14 cellular contexts compared by ENCODE assay signal in the genomic region with DNA sequence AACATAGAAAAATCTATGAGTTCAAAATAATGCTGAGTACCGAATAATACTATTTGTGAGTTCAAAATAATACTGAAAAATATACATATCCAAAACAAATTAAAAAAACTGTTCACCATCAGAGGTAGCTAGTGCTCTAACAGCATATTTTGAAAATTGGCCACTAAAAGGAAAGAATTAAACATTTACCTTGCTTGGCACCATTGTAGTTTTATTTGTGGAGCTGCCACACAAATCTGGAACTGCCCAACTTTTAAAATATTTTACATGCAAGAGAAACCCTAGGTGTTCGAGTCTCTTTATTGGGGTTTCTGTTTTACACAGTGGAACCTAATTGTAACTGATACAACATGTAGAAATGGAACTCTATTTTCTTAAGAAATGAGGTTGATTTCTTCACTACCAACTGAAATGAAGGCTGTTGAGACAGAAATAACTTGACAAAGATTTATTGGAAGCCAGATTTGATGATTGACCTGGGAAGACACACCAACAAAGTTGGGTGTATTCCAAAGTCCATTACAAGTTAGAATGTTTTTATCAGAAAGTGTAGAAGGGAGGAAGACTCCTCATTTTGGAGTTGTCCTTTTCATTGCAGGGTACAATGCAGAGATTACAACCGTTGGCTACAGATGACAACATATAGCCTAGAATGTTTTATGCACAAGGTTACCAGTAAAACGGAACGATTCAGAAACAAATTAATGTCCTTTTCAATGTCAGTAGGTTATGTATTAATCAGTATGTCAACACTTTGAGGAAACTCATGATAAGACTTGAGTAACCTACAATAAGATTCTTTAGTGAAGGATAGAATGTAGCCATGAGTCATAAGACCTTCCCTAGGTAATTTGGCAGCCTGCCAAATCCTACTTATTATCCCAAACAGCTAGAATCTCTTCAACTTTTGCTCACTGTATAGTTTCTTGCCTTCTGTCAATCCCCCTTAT.
A peak's percentile ranks its signal among the peaks of the same experiment; 100 is the strongest.
DNase-seq lines count a peak whose midpoint lies in the region; ATAC-seq, FAIRE-seq and TF ChIP-seq lines count a peak whose summit lies in the region.
"Had no signal": no experiment of that assay in that cellular context is flagged by ENCODE, and none has a peak within 500 bp of the region (broad histone marks: within the 10 kb centered on the region; RNA-seq: fewer than 3 reads in every experiment).

No MANE protein-coding gene starts in this region.

- intact Hi-C loops in thyroid gland (cut with DNase I), result no loop called here

- 94 to 98% methylated on average over 3 to 4 of the region's 5 CpGs for WGBS in endodermal cell (ENCODE audit: insufficient coverage in 1 of 2, insufficient read length in 1 of 2), 2 experiments
- 89 to 92% methylated on average over 5 of the region's 5 CpGs for WGBS in thyroid gland, 2 donors

- H3K27me3 ChIP-seq in endodermal cell (ENCODE audit: control insufficient read depth, insufficient read depth, low read length, poor library complexity, severe bottlenecking) (no peaks in the 10 kb centered on the region), thyroid gland (no peaks in the 10 kb centered on the region)
- H3K27me3 ChIP-seq: ascending aorta had no signal

- no peak for DNase-seq in H54 (ENCODE audit: insufficient read length, low spot score)
- peak; percentile 49 for DNase-seq in NCI-H2227 treated with DMSO at 0.1 percent for 48 hours (lab: John Stamatoyannopoulos, UW)
- no peak for DNase-seq in endodermal cell
- DNase-seq in thyroid gland, result no peak
- no peak for DNase-seq in inferior parietal cortex (ENCODE audit: extremely low spot score)
- DNase-seq in SK-N-DZ (ENCODE audit: low spot score), result no peak
- DNase-seq: activated CD4-positive, alpha-beta memory T cell treated with anti-CD3 and anti-CD28 coated beads for 36 hours; glutamatergic neuron; Karpas-422; natural killer cell; Right ventricle myocardium superior had no signal

- H3K4me1 Mint-ChIP-seq in endodermal cell (peaks cover 35% of the 10 kb centered on the region), nephron (no peaks in the 10 kb centered on the region)
- H3K4me1 Mint-ChIP-seq: natural killer cell had no signal

- H3K27ac ChIP-seq in endodermal cell (ENCODE audit: low read depth, low read length) (no peak overlapping the region), thyroid gland (no peak overlapping the region)
- H3K27ac ChIP-seq: ascending aorta had no signal

- H3K36me3 Mint-ChIP-seq in endodermal cell (ENCODE audit: low read depth), result no peaks in the 10 kb centered on the region
- H3K36me3 Mint-ChIP-seq in nephron (ENCODE audit: low read depth), result no peaks in the 10 kb centered on the region
- H3K36me3 Mint-ChIP-seq: activated CD4-positive, alpha-beta memory T cell treated with anti-CD3 and anti-CD28 coated beads for 36 hours; natural killer cell had no signal

- no peak for ATAC-seq in HG03469 (IDR thresholded peaks at IDR 0.05; ENCODE audit: unreplicated experiment)
- ATAC-seq: natural killer cell had no signal

- H3K4me1 ChIP-seq in endodermal cell (ENCODE audit: control insufficient read depth, insufficient read depth, low read length) (peaks cover 22% of the 10 kb centered on the region), thyroid gland (no peaks in the 10 kb centered on the region)
- H3K4me1 ChIP-seq: ascending aorta had no signal

- H3K4me3 ChIP-seq in endodermal cell (ENCODE audit: low read length) (peak overlapping the region; percentile 10), thyroid gland (replicated peaks in 1 of 3) (no peak overlapping the region)
- H3K4me3 ChIP-seq: ascending aorta had no signal

- TF ChIP-seq POLR2A in H54 (IDR thresholded peaks at IDR 0.05; ENCODE audit: low read depth, low read length) (no peak), thyroid gland (IDR thresholded peaks at IDR 0.05) (no peak)

- H3K36me3 ChIP-seq in endodermal cell (ENCODE audit: control insufficient read depth, insufficient read depth, low read length) (no peaks in the 10 kb centered on the region), thyroid gland (no peaks in the 10 kb centered on the region)
- H3K36me3 ChIP-seq: ascending aorta had no signal

- no peak overlapping the region for H3K4me3 Mint-ChIP-seq in endodermal cell
- H3K4me3 Mint-ChIP-seq in nephron, result no peak overlapping the region
- H3K4me3 Mint-ChIP-seq: activated CD4-positive, alpha-beta memory T cell treated with anti-CD3 and anti-CD28 coated beads for 36 hours; natural killer cell had no signal

- H3K27ac Mint-ChIP-seq in endodermal cell (no peak overlapping the region), nephron (peak overlapping the region in 2 of 3 experiments; percentile 27 to 42)
- H3K27ac Mint-ChIP-seq: activated CD4-positive, alpha-beta memory T cell treated with anti-CD3 and anti-CD28 coated beads for 36 hours; natural killer cell had no signal

- TF ChIP-seq CTCF in endodermal cell (conservative IDR thresholded peaks at IDR 0.05) (no peak), nephron (IDR thresholded peaks at IDR 0.05; ENCODE audit: unreplicated experiment in 3 of 3) (no peak), thyroid gland (IDR thresholded peaks at IDR 0.05) (no peak)

- FAIRE-seq in H54 (lab: Jason Lieb, UNC), result peak; percentile 96

- H3K27me3 Mint-ChIP-seq in endodermal cell (ENCODE audit: insufficient read depth) (no peaks in the 10 kb centered on the region), nephron (ENCODE audit: low read depth) (no peaks in the 10 kb centered on the region)

- H3K9me3 ChIP-seq in endodermal cell (ENCODE audit: control insufficient read depth, low read length) (no peaks in the 10 kb centered on the region), thyroid gland (no peaks in the 10 kb centered on the region)
- H3K9me3 ChIP-seq: ascending aorta had no signal

- H3K9ac ChIP-seq in endodermal cell (ENCODE audit: extremely low read depth, low read length, poor library complexity, severe bottlenecking), result no peak overlapping the region

- peaks cover 3% of the 10 kb centered on the region for H3K9me3 Mint-ChIP-seq in endodermal cell
- H3K9me3 Mint-ChIP-seq in nephron, result no peaks in the 10 kb centered on the region
- H3K9me3 Mint-ChIP-seq: activated CD4-positive, alpha-beta memory T cell treated with anti-CD3 and anti-CD28 coated beads for 36 hours; natural killer cell had no signal
